In genomic region chr6:46990818-46991510, GRCh38 we compare ENCODE assay signal across 9 cellular contexts. TPM values are rescaled to one million over a fixed set of nuclear protein-coding genes. Genes with fewer than 3 reads are reported as not detected.
DNase-seq lines count a peak whose midpoint lies in the region; ATAC-seq, FAIRE-seq and TF ChIP-seq lines count a peak whose summit lies in the region.
"Not testable (repeated sequence)": the region's sequence is repeated elsewhere in the genome, so short reads cannot be mapped to it uniquely, and the experiment has no call there.
"Had no signal": no experiment of that assay in that cellular context is flagged by ENCODE, and none has a peak within 500 bp of the region (broad histone marks: within the 10 kb centered on the region; RNA-seq: fewer than 3 reads in every experiment).

No MANE protein-coding gene starts in this region.

- POLR2A ChIA-PET in HEK293 (lab: Yijun Ruan, JAX), result not testable (repeated sequence)

- H3K4me1 ChIP-seq in HEK293 (ENCODE audit: control insufficient read depth, insufficient read depth, low read length), result not testable (repeated sequence)
- H3K4me1 ChIP-seq in mucosa of descending colon (ENCODE audit: low read depth), result peaks cover 15% of the 10 kb centered on the region
- peaks cover 10 to 27% of the 10 kb centered on the region in 2 donors for H3K4me1 ChIP-seq in thoracic aorta (ENCODE audit: control insufficient read depth in 1 of 2, low read depth in 2 of 2)

- not testable (repeated sequence) for H3K27ac ChIP-seq in HEK293 (ENCODE audit: extremely low read depth, low read depth, low read length); thoracic aorta

- not testable (repeated sequence) for H3K4me3 ChIP-seq in HEK293 (ENCODE audit: low read depth, low read length); mucosa of descending colon
- H3K4me3 ChIP-seq in thoracic aorta, result peak overlapping the region; percentile 16

- not testable (repeated sequence) for H3K9me3 ChIP-seq in HEK293 (ENCODE audit: control insufficient read depth, insufficient read depth, low read depth, low read length); mucosa of descending colon; thoracic aorta

- peak; percentile 59 for FAIRE-seq in RCC 7860 (lab: Jason Lieb, UNC)

- in situ Hi-C loops in Caki2 (cut with HindIII; ENCODE audit: low pct_unique_long_range_greater_than_20kb, low sequenced_read_pairs), result not testable (repeated sequence)

- DNase-seq in Caki2 (ENCODE audit: low read depth) (peak; percentile 39), NCI-H2081 treated with DMSO at 0.1 percent for 48 hours (lab: John Stamatoyannopoulos, UW) (peak; percentile 34), RCC 7860 (ENCODE audit: low spot score) (peak; percentile 52), brain pericyte (ENCODE audit: low read depth, low spot score) (peak; percentile 31), glomerular visceral epithelial cell (ENCODE audit: extremely low spot score) (peak; percentile 69), mucosa of descending colon (peak in 1 of 3 donors; percentile 41)
- DNase-seq in thoracic aorta (ENCODE audit: low spot score), result not testable (repeated sequence)

- intact Hi-C loops in mucosa of descending colon (cut with DNase I, micrococcal nuclease), result loop anchor here in 1 of 2 donors (5.0 kb wide), 1 partner anchor 139 kb away; no protein-coding TSS in a partner anchor

- ATAC-seq in mucosa of descending colon (peak; percentile 91), thoracic aorta (ENCODE audit: insufficient number of reproducible peaks, low FRiP score, low read depth) (peak; percentile 59)

- not testable (repeated sequence) for H3K36me3 ChIP-seq in HEK293 (ENCODE audit: control insufficient read depth in 2 of 2, insufficient read depth in 1 of 2, low read length in 2 of 2); mucosa of descending colon (ENCODE audit: low read depth); thoracic aorta

- TF ChIP-seq CTCF in HEK293 (tag by site-specific recombination; IDR thresholded peaks at IDR 0.05) (peak; percentile 57), thoracic aorta (IDR thresholded peaks at IDR 0.05) (peak; percentile 67)
- TF ChIP-seq CTCF in mucosa of descending colon (IDR thresholded peaks at IDR 0.05), result not testable (repeated sequence)

- CTCF ChIA-PET in HEK293 (lab: Yijun Ruan, JAX), result interaction anchor here (0.6 to 8.1 kb wide), 53 partner anchors 9 to 1060 kb away, joined by 3 to 108 read pairs (median 4); partner anchors contain the start of genes ADGRF1 and PLA2G7

- not testable (repeated sequence) for H3K27me3 ChIP-seq in thoracic aorta (replicated peaks; ENCODE audit: insufficient read depth)

TF ChIP-seq in HEK293, 187 proteins besides CTCF, POLR2A, EP300 and RAD21:
- TF ChIP-seq ZNF654 (tag by site-specific recombination; IDR thresholded peaks at IDR 0.05; ENCODE audit: low read depth) (peak; percentile 92), ZNF2 (tag by site-specific recombination; IDR thresholded peaks at IDR 0.05) (peak; percentile 73; the same call in 1 of the 2 replicates), ZEB2 (tag by site-specific recombination; IDR thresholded peaks at IDR 0.05) (peak; percentile 50; the same call in 1 of the 2 replicates), ZBTB17 (tag by site-specific recombination; IDR thresholded peaks at IDR 0.05) (0 out of 2 replicates have a peak, but pooled peaks have one; percentile 22)

RNA-seq across cellular contexts. Expression of gene ADGRF1, which starts 51.2 kb away (rescaled TPM):
- 52.7 and 53.6 TPM in 2 replicates for total RNA-seq in Caki2 (2014; rRNA removed; shearing (Covaris generic); ENCODE audit: low replicate concordance)
- total RNA-seq in mucosa of descending colon, result 1 to 10 TPM; 1.2 to 3.3 (median 1.8) TPM
- not detected for total RNA-seq in thoracic aorta
- total RNA-seq: activated CD8-positive, alpha-beta T cell treated with anti-CD3 and anti-CD28 coated beads, Interleukin-2, amount 10 ng/mL, durations not matched to agents 7 days and 5 days had no signal

Comparison
In these comparisons a context has a peak if more than half of its experiments do, and no peak if none do; other contexts are left out.
1. RNA of gene ADGRF1, which starts 51.2 kb away (total RNA-seq): 52.7 to 53.6 TPM in Caki2; 1.2 to 3.3 TPM in mucosa of descending colon and not detected in thoracic aorta; every median in the first group is over 10 times any median in the second.